In genomic region chr1:214801191-214801590, GRCh38 we compare ENCODE assay signal across 22 cellular contexts.
DNase-seq lines count a peak whose midpoint lies in the region; ATAC-seq, FAIRE-seq and TF ChIP-seq lines count a peak whose summit lies in the region.
"Had no signal": no experiment of that assay in that cellular context is flagged by ENCODE, and none has a peak within 500 bp of the region (broad histone marks: within the 10 kb centered on the region; RNA-seq: fewer than 3 reads in every experiment).

No MANE protein-coding gene starts in this region.

- TF ChIP-seq CTCF in bronchial epithelial cell (IDR thresholded peaks at IDR 0.05; ENCODE audit: insufficient read depth, low read length, severe bottlenecking), result no peak
- TF ChIP-seq CTCF in keratinocyte (optimal IDR thresholded peaks at IDR 0.05 in 1 of 3, IDR thresholded peaks at IDR 0.05 in 1 of 3, conservative IDR thresholded peaks at IDR 0.05 in 1 of 3; ENCODE audit: extremely low read depth in 1 of 3, insufficient read depth in 2 of 3, low read length in 3 of 3), result no peak
- no peak for TF ChIP-seq CTCF in sigmoid colon (IDR thresholded peaks at IDR 0.05)

- no peak overlapping the region for H3K4me2 ChIP-seq in keratinocyte (ENCODE audit: control insufficient read depth, extremely low read depth, insufficient read depth, low read depth, low read length)

- TF ChIP-seq EP300 in sigmoid colon (IDR thresholded peaks at IDR 0.05), result no peak

- TF ChIP-seq POLR2A in sigmoid colon (IDR thresholded peaks at IDR 0.05), result no peak

- peak; percentile 4 for DNase-seq in GM03348 (ENCODE audit: low spot score)
- DNase-seq in LHCN-M2 (ENCODE audit: low read depth), result peak; percentile 15
- peak; percentile 12 for DNase-seq in bronchial epithelial cell (ENCODE audit: low read depth)
- peak; percentile 78 for DNase-seq in keratinocyte (ENCODE audit: low read depth, low spot score)
- no peak for DNase-seq in stimulated activated CD4-positive, alpha-beta T cell treated with anti-CD3 and anti-CD28 coated beads, Interleukin-2, amount 100 ng/mL, for 48 hours
- no peak for DNase-seq in sigmoid colon
- DNase-seq: DMS79 treated with DMSO at 0.1 percent for 48 hours; GDM1; H9; NCI-H1417; NCI-H187; NCI-H2107; NCI-H510A; NCI-H748 treated with DMSO at 0.1 percent for 48 hours; NK-92 treated with Interleukin-12 subunit alpha and Interleukin-12 subunit beta, amount 100 ng/mL, for 24 hours; SHP77 had no signal

- H2AFZ ChIP-seq in keratinocyte (ENCODE audit: control insufficient read depth, low read length), result no peak overlapping the region

- 81 to 82% methylated on average over 1 of the region's 1 CpG for WGBS in sigmoid colon, 2 donors

- intact Hi-C loops in sigmoid colon (cut with DNase I), result no loop called here

- H3K27me3 ChIP-seq in bronchial epithelial cell (ENCODE audit: control insufficient read depth, insufficient read depth, low read length) (no peaks in the 10 kb centered on the region), keratinocyte (ENCODE audit: control insufficient read depth, extremely low read depth, insufficient read depth, low read length) (no peaks in the 10 kb centered on the region), sigmoid colon (no peaks in the 10 kb centered on the region)

- H3K9me3 ChIP-seq in keratinocyte (ENCODE audit: control insufficient read depth, low read depth, low read length) (no peaks in the 10 kb centered on the region), sigmoid colon (peaks cover 0 to 5% (median under 1%) of the 10 kb centered on the region in 4 donors)

- H3K9ac ChIP-seq in keratinocyte (ENCODE audit: control insufficient read depth, extremely low read depth, insufficient read depth, low read length), result no peak overlapping the region

- ATAC-seq in HG03139 (IDR thresholded peaks at IDR 0.05; ENCODE audit: unreplicated experiment), result no peak
- ATAC-seq in GM18502 (IDR thresholded peaks at IDR 0.05; ENCODE audit: poor library complexity, unreplicated experiment), result no peak
- ATAC-seq: GM12878, K562 had no signal

- H3K4me3 ChIP-seq in bronchial epithelial cell (ENCODE audit: low read depth, low read length), result no peak overlapping the region
- H3K4me3 ChIP-seq in keratinocyte (ENCODE audit: control insufficient read depth in 2 of 3, extremely low read depth in 1 of 3, insufficient read depth in 2 of 3, low read depth in 1 of 3, low read length in 3 of 3), result no peak overlapping the region
- H3K4me3 ChIP-seq in sigmoid colon, result no peak overlapping the region
- H3K4me3 ChIP-seq: GM12878, K562, SK-N-MC had no signal

- dilution Hi-C loops in keratinocyte (cut with MboI; ENCODE audit: extremely low pct_ligation_motif_present, low sequenced_read_pairs), result loop anchor here (25.0 kb wide), 1 partner anchor 736 kb away; no protein-coding TSS in a partner anchor

- no peak overlapping the region for H3K27ac ChIP-seq in keratinocyte (ENCODE audit: control insufficient read depth, insufficient read depth, low read length)
- H3K27ac ChIP-seq in sigmoid colon, result no peak overlapping the region
- H3K27ac ChIP-seq: SK-N-MC had no signal

- H3K9me1 ChIP-seq in keratinocyte (ENCODE audit: control insufficient read depth, extremely low read depth, insufficient read depth, low read length), result no peaks in the 10 kb centered on the region

- FAIRE-seq in bronchial epithelial cell (lab: Jason Lieb, UNC) (no peak), keratinocyte (lab: Jason Lieb, UNC) (no peak)
- FAIRE-seq: GM12878, GM19239, K562 had no signal

- H4K20me1 ChIP-seq in keratinocyte (ENCODE audit: control insufficient read depth, extremely low read depth, insufficient read depth, low read length), result no peaks in the 10 kb centered on the region

- H3K36me3 ChIP-seq in bronchial epithelial cell (ENCODE audit: control insufficient read depth, insufficient read depth, low read length) (no peaks in the 10 kb centered on the region), keratinocyte (ENCODE audit: control insufficient read depth in 2 of 2, extremely low read depth in 1 of 2, insufficient read depth in 2 of 2, low read length in 2 of 2) (no peaks in the 10 kb centered on the region), sigmoid colon (no peaks in the 10 kb centered on the region)

- no peaks in the 10 kb centered on the region for H3K79me2 ChIP-seq in keratinocyte (ENCODE audit: control insufficient read depth, insufficient read depth, low read length)

- H3K4me1 ChIP-seq in keratinocyte (ENCODE audit: control insufficient read depth, extremely low read depth, insufficient read depth, low read length) (no peaks in the 10 kb centered on the region), sigmoid colon (no peaks in the 10 kb centered on the region)

Comparison
In these comparisons a context has a peak if more than half of its experiments do, and no peak if none do; other contexts are left out.
1. DNase-seq: peak in GM03348 (single experiment), LHCN-M2 (single experiment), bronchial epithelial cell (single experiment) and keratinocyte (single experiment); none in stimulated activated CD4-positive, alpha-beta T cell treated with anti-CD3 and anti-CD28 coated beads, Interleukin-2, amount 100 ng/mL, for 48 hours (0 of 2) and sigmoid colon (single experiment).